In genomic region chr14:103537175-103537990, GRCh38 we compare ENCODE assay signal across 16 cellular contexts. TPM values are rescaled to one million over a fixed set of nuclear protein-coding genes. Genes with fewer than 3 reads are reported as not detected.
DNase-seq lines count a peak whose midpoint lies in the region; ATAC-seq, FAIRE-seq and TF ChIP-seq lines count a peak whose summit lies in the region.
"Had no signal": no experiment of that assay in that cellular context is flagged by ENCODE, and none has a peak within 500 bp of the region (broad histone marks: within the 10 kb centered on the region; RNA-seq: fewer than 3 reads in every experiment).

No MANE protein-coding gene starts in this region.

- FAIRE-seq in astrocyte (lab: Jason Lieb, UNC), result no peak
- FAIRE-seq: pancreas had no signal

- no peak overlapping the region for H3K4me2 ChIP-seq in astrocyte (ENCODE audit: low read length)

- H3K27ac Mint-ChIP-seq in HFFc6 (peak overlapping the region; percentile 73), astrocyte (ENCODE audit: unreplicated experiment) (no peak overlapping the region)
- H3K27ac Mint-ChIP-seq: activated naive CD4-positive, alpha-beta T cell treated with anti-CD3 and anti-CD28 coated beads for 36 hours; memory B cell had no signal

- H3K4me3 Mint-ChIP-seq in HFFc6 (no peak overlapping the region), astrocyte (ENCODE audit: unreplicated experiment) (no peak overlapping the region)
- H3K4me3 Mint-ChIP-seq: activated naive CD4-positive, alpha-beta T cell treated with anti-CD3 and anti-CD28 coated beads for 36 hours; memory B cell had no signal

- H3K27me3 Mint-ChIP-seq in HFFc6 (ENCODE audit: insufficient read depth) (peaks cover 5% of the 10 kb centered on the region), astrocyte (ENCODE audit: low read depth, unreplicated experiment) (no peaks in the 10 kb centered on the region)

- intact Hi-C loops in left ventricle myocardium superior (cut with micrococcal nuclease), result no loop called here
- intact Hi-C loops in stomach (cut with DNase I; ENCODE audit: low total_unique reads), result no loop called here

- H3K9me3 Mint-ChIP-seq in HFFc6, result no peaks in the 10 kb centered on the region
- no peaks in the 10 kb centered on the region for H3K9me3 Mint-ChIP-seq in astrocyte (ENCODE audit: unreplicated experiment)
- H3K9me3 Mint-ChIP-seq: activated naive CD4-positive, alpha-beta T cell treated with anti-CD3 and anti-CD28 coated beads for 36 hours; memory B cell had no signal

- no peaks in the 10 kb centered on the region for H3K9me3 ChIP-seq in astrocyte (ENCODE audit: insufficient read depth, low read depth, low read length)
- H3K9me3 ChIP-seq in stomach, result no peaks in the 10 kb centered on the region
- H3K9me3 ChIP-seq: pancreas had no signal

- peak overlapping the region; percentile 23 for H3K9ac ChIP-seq in astrocyte (ENCODE audit: low read length)

- no peak overlapping the region for H3K27ac ChIP-seq in astrocyte (ENCODE audit: low read depth, low read length)
- peak overlapping the region in 4 of 5 donors; percentile 50 to 83 (median 75) for H3K27ac ChIP-seq in stomach
- H3K27ac ChIP-seq: C4-2B, pancreas had no signal

- no peak for TF ChIP-seq POLR2A in stomach (IDR thresholded peaks at IDR 0.05)

- H3K4me3 ChIP-seq in astrocyte (ENCODE audit: insufficient read depth, low read depth, low read length) (no peak overlapping the region), stomach (no peak overlapping the region)
- H3K4me3 ChIP-seq: pancreas had no signal

- H4K20me1 ChIP-seq in astrocyte (ENCODE audit: insufficient read depth, low read length), result peaks cover 21% of the 10 kb centered on the region

- H3K79me2 ChIP-seq in astrocyte (ENCODE audit: insufficient read depth, low read length), result peaks cover 4% of the 10 kb centered on the region

- TF ChIP-seq EP300 in stomach (IDR thresholded peaks at IDR 0.05), result no peak

- no peaks in the 10 kb centered on the region for H3K27me3 ChIP-seq in astrocyte (ENCODE audit: insufficient read depth, low read length)
- peaks cover 0 to 6% (median 0%) of the 10 kb centered on the region in 3 donors for H3K27me3 ChIP-seq in stomach
- H3K27me3 ChIP-seq: pancreas had no signal

- H3K36me3 ChIP-seq in astrocyte (ENCODE audit: insufficient read depth, low read length) (no peaks in the 10 kb centered on the region), stomach (peaks cover 5 to 40% (median 39%) of the 10 kb centered on the region in 4 donors)
- H3K36me3 ChIP-seq: pancreas had no signal

- H2AFZ ChIP-seq in astrocyte (ENCODE audit: low read depth, low read length), result no peak overlapping the region

- ATAC-seq in left ventricle myocardium superior, result no peak

- peaks cover 22% of the 10 kb centered on the region for H3K4me1 Mint-ChIP-seq in HFFc6 (ENCODE audit: low read depth)
- H3K4me1 Mint-ChIP-seq in astrocyte (ENCODE audit: low read depth, unreplicated experiment), result peaks cover 7% of the 10 kb centered on the region

- H3K4me1 ChIP-seq in astrocyte (ENCODE audit: insufficient read depth, low read length), result peaks cover 24% of the 10 kb centered on the region
- H3K4me1 ChIP-seq in stomach, result peaks cover 47 to 84% (median 65%) of the 10 kb centered on the region in 4 donors

- H3K36me3 Mint-ChIP-seq in HFFc6 (ENCODE audit: low read depth) (no peaks in the 10 kb centered on the region), astrocyte (ENCODE audit: low read depth, unreplicated experiment) (peaks cover 2% of the 10 kb centered on the region)
- H3K36me3 Mint-ChIP-seq: memory B cell had no signal

- DNase-seq in HFFc6, result peak; percentile 43
- DNase-seq in astrocyte (ENCODE audit: low read depth), result no peak
- peak; percentile 27 for DNase-seq in left ventricle myocardium superior
- DNase-seq in stomach, result no peak
- DNase-seq in NCI-H1092 treated with DMSO at 0.1 percent for 48 hours (lab: John Stamatoyannopoulos, UW), result no peak
- no peak for DNase-seq in NCI-H1105 (lab: John Stamatoyannopoulos, UW)
- no peak for DNase-seq in A172 (ENCODE audit: low spot score)
- no peak for DNase-seq in NCI-H1092 (lab: John Stamatoyannopoulos, UW)
- DNase-seq: activated naive CD4-positive, alpha-beta T cell treated with anti-CD3 and anti-CD28 coated beads for 36 hours; GF-D8; H7; NCI-H748 treated with DMSO at 0.1 percent for 48 hours; SHP77 treated with DMSO at 0.1 percent for 48 hours had no signal

- 67 to 77% (median 72%) methylated on average over 13 to 18 of the region's 18 CpGs for WGBS in stomach, 5 donors

- no peak for TF ChIP-seq CTCF in HFFc6 (IDR thresholded peaks at IDR 0.05)
- TF ChIP-seq CTCF in astrocyte (IDR thresholded peaks at IDR 0.05; ENCODE audit: insufficient read depth, low read depth, low read length), result no peak
- TF ChIP-seq CTCF in stomach (IDR thresholded peaks at IDR 0.05), result no peak

RNA-seq across cellular contexts. Expression of gene TRMT61A, which starts 8.4 kb away (rescaled TPM):
- 10 to 100 TPM; 12.0 to 14.9 (median 13.4) TPM for total RNA-seq in HFFc6 (2021; fragmentation: NEBNext Ultra II Directional; extraction: Animal tissue kit (Norgen Biotek cat#: 25700))
- total RNA-seq in astrocyte, result 11.9 and 12.4 TPM in 2 replicates
- total RNA-seq in left ventricle myocardium superior, result 5.5 TPM
- 10 to 100 TPM in 4 of 5 donors, 1 to 10 TPM in 1; 5.5 to 39.7 (median 18.5) TPM for total RNA-seq in stomach
- 10 to 100 TPM in 2 of 3 donors, 1 to 10 TPM in 1; 9.0 to 16.9 (median 14.8) TPM for polyA plus RNA-seq in stomach
- total RNA-seq in A172 (2014; rRNA removed; shearing (Covaris generic)), result 8.5 and 10.2 TPM in 2 replicates

RNA-seq across cellular contexts. Expression of gene CKB, which starts 14.8 kb away (rescaled TPM):
- total RNA-seq in HFFc6 (2021; fragmentation: NEBNext Ultra II Directional; extraction: Animal tissue kit (Norgen Biotek cat#: 25700)), result 10 to 100 TPM; 16.6 to 31.3 (median 19.4) TPM
- total RNA-seq in astrocyte (174 and 178 TPM in 2 replicates), left ventricle myocardium superior (533 TPM), stomach (1,000 to 10,000 TPM in 1 of 5 donors, 100 to 1,000 TPM in 4; 216 to 1,146 (median 643) TPM)
- polyA plus RNA-seq in stomach, result 1,000 to 10,000 TPM in 1 of 3 donors, 100 to 1,000 TPM in 2; 778 to 1,091 (median 976) TPM
- total RNA-seq in A172 (2014; rRNA removed; shearing (Covaris generic)), result 13.2 and 40.3 TPM in 2 replicates

RNA-seq across cellular contexts. Expression of gene BAG5, which starts 25.1 kb away (rescaled TPM):
- 10 to 100 TPM; 22.6 to 25.8 (median 23.6) TPM for total RNA-seq in HFFc6 (2021; fragmentation: NEBNext Ultra II Directional; extraction: Animal tissue kit (Norgen Biotek cat#: 25700))
- total RNA-seq in astrocyte (32.3 and 35.2 TPM in 2 replicates), left ventricle myocardium superior (16.4 TPM), stomach (100 to 1,000 TPM in 1 of 5 donors, 10 to 100 TPM in 3, 1 to 10 TPM in 1; 4.3 to 207 (median 24.3) TPM)
- polyA plus RNA-seq in stomach, result 10 to 100 TPM in 2 of 3 donors, 1 to 10 TPM in 1; 7.5 to 11.6 (median 10.8) TPM
- 21.0 and 24.8 TPM in 2 replicates for total RNA-seq in A172 (2014; rRNA removed; shearing (Covaris generic))

RNA-seq across cellular contexts. Expression of gene COA8, which starts 25.4 kb away (rescaled TPM):
- 10 to 100 TPM; 38.7 to 54.8 (median 46.9) TPM for total RNA-seq in HFFc6 (2021; fragmentation: NEBNext Ultra II Directional; extraction: Animal tissue kit (Norgen Biotek cat#: 25700))
- total RNA-seq in astrocyte (56.2 TPM in 2 replicates), left ventricle myocardium superior (56.2 TPM), stomach (10 to 100 TPM in 3 of 5 donors, 1 to 10 TPM in 2; 6.4 to 21.4 (median 14.9) TPM)
- polyA plus RNA-seq in stomach, result 10 to 100 TPM; 42.8 to 96.5 (median 48.4) TPM
- total RNA-seq in A172 (2014; rRNA removed; shearing (Covaris generic)), result 24.8 and 25.3 TPM in 2 replicates

Comparison
In these comparisons a context has a peak if more than half of its experiments do, and no peak if none do; other contexts are left out.
1. DNase-seq: peak in HFFc6 (single experiment) and left ventricle myocardium superior (single experiment); none in astrocyte (single experiment), stomach (single experiment), NCI-H1092 treated with DMSO at 0.1 percent for 48 hours (single experiment), NCI-H1105 (single experiment), A172 (single experiment) and NCI-H1092 (single experiment).